ENCODE assay signal across 11 cellular contexts in the genomic region with DNA sequence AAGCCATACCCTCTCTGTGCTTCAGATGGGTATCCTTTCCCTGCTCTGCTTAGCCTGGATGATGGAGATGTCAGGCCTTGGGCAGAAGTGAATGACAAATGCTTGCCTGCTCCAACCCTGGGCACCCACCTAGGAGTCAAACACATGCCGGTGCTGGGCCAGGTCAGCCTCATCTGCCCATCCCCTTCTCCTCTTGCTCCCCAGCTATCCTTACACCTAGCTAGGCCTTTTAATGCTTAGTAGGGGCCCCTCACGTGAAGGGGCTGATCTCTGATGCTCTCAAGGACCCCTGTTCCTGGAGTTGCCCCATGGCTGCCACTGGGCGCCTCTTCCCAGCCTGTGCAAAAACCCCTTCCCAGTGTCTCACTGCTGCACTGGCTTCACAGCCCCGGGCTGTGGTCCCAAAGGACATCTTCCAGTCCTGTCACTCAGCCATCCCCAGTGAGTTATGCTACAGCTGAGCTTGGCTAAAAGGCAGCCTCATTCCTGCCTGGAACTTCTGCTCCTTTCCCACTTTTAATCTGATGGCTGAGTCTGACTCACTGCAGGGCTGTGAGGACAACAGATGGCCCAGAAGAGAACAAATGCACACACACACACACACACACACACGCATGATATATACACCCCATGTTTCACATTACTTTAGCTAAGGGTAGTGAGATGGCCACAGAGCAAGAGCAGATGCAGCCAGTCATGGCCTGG. TPM values are rescaled to one million over a fixed set of nuclear protein-coding genes. Genes with fewer than 3 reads are reported as not detected.
DNase-seq lines count a peak whose midpoint lies in the region; ATAC-seq and TF ChIP-seq lines count a peak whose summit lies in the region.
"Had no signal": no experiment of that assay in that cellular context is flagged by ENCODE, and none has a peak within 500 bp of the region (broad histone marks: within the 10 kb centered on the region; RNA-seq: fewer than 3 reads in every experiment).

No MANE protein-coding gene starts in this region.

- POLR2A ChIA-PET in activated CD4-positive, alpha-beta memory T cell treated with anti-CD3 and anti-CD28 coated beads, Interleukin-2, amount 10 ng/mL, durations not matched to agents 7 days and 5 days (lab: Charles Lee) = no interaction called here
- POLR2A ChIA-PET in activated CD4-positive, alpha-beta memory T cell treated with anti-CD3 and anti-CD28 coated beads for 36 hours (lab: Charles Lee) = interaction anchor here (0.6 kb wide), 1 partner anchor 463 kb away, joined by 3 read pairs; no protein-coding TSS in a partner anchor
- POLR2A ChIA-PET in Panc1 (lab: Charles Lee) = no interaction called here

- peak; percentile 11 for DNase-seq in activated CD4-positive, alpha-beta memory T cell treated with anti-CD3 and anti-CD28 coated beads, Interleukin-2, amount 10 ng/mL, durations not matched to agents 7 days and 5 days
- DNase-seq in activated CD4-positive, alpha-beta memory T cell treated with anti-CD3 and anti-CD28 coated beads for 36 hours = no peak
- DNase-seq in Panc1 (ENCODE audit: low read depth, low spot score) (no peak), fibroblast of lung (ENCODE audit: low read depth in 2 of 2) (peak; percentile 71), skeletal muscle cell (ENCODE audit: low read depth) (peak; percentile 69), cerebellum (ENCODE audit: low spot score) (no peak), NCI-H2029 treated with DMSO at 0.1 percent for 48 hours (lab: John Stamatoyannopoulos, UW) (no peak)
- DNase-seq: upper lobe of right lung had no signal

- H3K4me3 Mint-ChIP-seq in activated CD4-positive, alpha-beta memory T cell treated with anti-CD3 and anti-CD28 coated beads, Interleukin-2, amount 10 ng/mL, durations not matched to agents 7 days and 5 days = no peak overlapping the region
- no peak overlapping the region for H3K4me3 Mint-ChIP-seq in activated CD4-positive, alpha-beta memory T cell treated with anti-CD3 and anti-CD28 coated beads for 36 hours

- H4K20me1 ChIP-seq in fibroblast of lung (ENCODE audit: control insufficient read depth, extremely low read depth, insufficient read depth, low read length) = no peaks in the 10 kb centered on the region

- no peak overlapping the region for H3K4me2 ChIP-seq in fibroblast of lung (ENCODE audit: extremely low read depth, insufficient read depth, low read length)

- H3K4me1 ChIP-seq in Panc1 (ENCODE audit: control insufficient read depth, insufficient read depth, low read length) = peaks cover 21% of the 10 kb centered on the region
- peaks cover 10% of the 10 kb centered on the region for H3K4me1 ChIP-seq in fibroblast of lung (ENCODE audit: control insufficient read depth, extremely low read depth, insufficient read depth, low read length)

- in situ Hi-C loops in Panc1 (cut with HindIII; ENCODE audit: low pct_unique_long_range_greater_than_20kb, low sequenced_read_pairs) = no loop called here

- H3K9me3 ChIP-seq in Panc1 (ENCODE audit: control insufficient read depth, insufficient read depth, low read depth, low read length) (peaks cover 3% of the 10 kb centered on the region), fibroblast of lung (ENCODE audit: control insufficient read depth, insufficient read depth, low read depth, low read length) (no peaks in the 10 kb centered on the region)
- H3K9me3 ChIP-seq: adrenal gland, upper lobe of right lung had no signal

- H3K27ac ChIP-seq in Panc1 (ENCODE audit: low read length) = peak overlapping the region; percentile 3; the same call in 1 of the 2 replicates
- peak overlapping the region; percentile 2 for H3K27ac ChIP-seq in fibroblast of lung (ENCODE audit: insufficient read depth, low read length)
- H3K27ac ChIP-seq: adrenal gland, skin epidermis, upper lobe of right lung had no signal

- H3K9ac ChIP-seq in fibroblast of lung (ENCODE audit: insufficient read depth, low read length) = no peak overlapping the region

- no peak for TF ChIP-seq CTCF in Panc1 (IDR thresholded peaks at IDR 0.05)
- no peak for TF ChIP-seq CTCF in fibroblast of lung (conservative IDR thresholded peaks at IDR 0.05 in 1 of 2, IDR thresholded peaks at IDR 0.05 in 1 of 2; ENCODE audit: low read depth in 1 of 2, low read length in 2 of 2)

- H2AFZ ChIP-seq in fibroblast of lung (ENCODE audit: low read length) = no peak overlapping the region

- H3K36me3 ChIP-seq in Panc1 (ENCODE audit: control insufficient read depth, insufficient read depth, low read length) (no peaks in the 10 kb centered on the region), fibroblast of lung (ENCODE audit: control insufficient read depth, insufficient read depth, low read length) (no peaks in the 10 kb centered on the region)
- H3K36me3 ChIP-seq: adrenal gland, upper lobe of right lung had no signal

- H3K9me3 Mint-ChIP-seq in activated CD4-positive, alpha-beta memory T cell treated with anti-CD3 and anti-CD28 coated beads, Interleukin-2, amount 10 ng/mL, durations not matched to agents 7 days and 5 days = no peaks in the 10 kb centered on the region
- no peaks in the 10 kb centered on the region for H3K9me3 Mint-ChIP-seq in activated CD4-positive, alpha-beta memory T cell treated with anti-CD3 and anti-CD28 coated beads for 36 hours

- peaks cover 10% of the 10 kb centered on the region for H3K36me3 Mint-ChIP-seq in activated CD4-positive, alpha-beta memory T cell treated with anti-CD3 and anti-CD28 coated beads, Interleukin-2, amount 10 ng/mL, durations not matched to agents 7 days and 5 days (ENCODE audit: low read depth)
- no peaks in the 10 kb centered on the region for H3K36me3 Mint-ChIP-seq in activated CD4-positive, alpha-beta memory T cell treated with anti-CD3 and anti-CD28 coated beads for 36 hours

- BruUV-seq in Panc1 (replicated peaks; lab: Mats Ljungman, UMichigan) = no TSS peak

- intact Hi-C loops in activated CD4-positive, alpha-beta memory T cell treated with anti-CD3 and anti-CD28 coated beads for 36 hours (cut with micrococcal nuclease) = no loop called here
- intact Hi-C loops in Panc1 (cut with micrococcal nuclease; ENCODE audit: unreplicated experiment) = no loop called here

- no peaks in the 10 kb centered on the region for H3K79me2 ChIP-seq in fibroblast of lung (ENCODE audit: control insufficient read depth, insufficient read depth, low read length)

- no peak overlapping the region for H3K4me3 ChIP-seq in Panc1 (ENCODE audit: low read depth in 2 of 2, low read length in 2 of 2)
- H3K4me3 ChIP-seq in fibroblast of lung (replicated peaks in 1 of 4; ENCODE audit: control extremely low read depth in 1 of 4, insufficient read depth in 1 of 4, low read depth in 3 of 4, low read length in 4 of 4) = no peak overlapping the region
- no peak overlapping the region for H3K4me3 ChIP-seq in skeletal muscle cell (ENCODE audit: low read depth, low read length)
- H3K4me3 ChIP-seq: adrenal gland, skin epidermis, upper lobe of right lung had no signal

- peaks cover 18% of the 10 kb centered on the region for H3K4me1 Mint-ChIP-seq in activated CD4-positive, alpha-beta memory T cell treated with anti-CD3 and anti-CD28 coated beads, Interleukin-2, amount 10 ng/mL, durations not matched to agents 7 days and 5 days
- peaks cover 20% of the 10 kb centered on the region for H3K4me1 Mint-ChIP-seq in activated CD4-positive, alpha-beta memory T cell treated with anti-CD3 and anti-CD28 coated beads for 36 hours (ENCODE audit: low read depth)

- H3K27ac Mint-ChIP-seq in activated CD4-positive, alpha-beta memory T cell treated with anti-CD3 and anti-CD28 coated beads, Interleukin-2, amount 10 ng/mL, durations not matched to agents 7 days and 5 days = no peak overlapping the region
- H3K27ac Mint-ChIP-seq in activated CD4-positive, alpha-beta memory T cell treated with anti-CD3 and anti-CD28 coated beads for 36 hours = no peak overlapping the region

- CTCF ChIA-PET in activated CD4-positive, alpha-beta memory T cell treated with anti-CD3 and anti-CD28 coated beads, Interleukin-2, amount 10 ng/mL, durations not matched to agents 7 days and 5 days (lab: Charles Lee) = no interaction called here
- CTCF ChIA-PET in activated CD4-positive, alpha-beta memory T cell treated with anti-CD3 and anti-CD28 coated beads for 36 hours (lab: Charles Lee) = interaction anchor here (1.0 kb wide), 1 partner anchor 95 kb away, joined by 3 read pairs; no protein-coding TSS in a partner anchor
- CTCF ChIA-PET in Panc1 (lab: Charles Lee) = interaction anchor here (0.5 kb wide), 1 partner anchor 572 kb away, joined by 6 read pairs; no protein-coding TSS in a partner anchor

- H3K27me3 ChIP-seq in Panc1 (ENCODE audit: control insufficient read depth, insufficient read depth, low read length) (no peaks in the 10 kb centered on the region), fibroblast of lung (ENCODE audit: control insufficient read depth, insufficient read depth, low read length) (no peaks in the 10 kb centered on the region)
- H3K27me3 ChIP-seq: adrenal gland, upper lobe of right lung had no signal

- ATAC-seq in Panc1 = peak; percentile 49
- ATAC-seq in GM18519 (IDR thresholded peaks at IDR 0.05; ENCODE audit: low FRiP score, unreplicated experiment) = no peak
- ATAC-seq: upper lobe of right lung had no signal

- no peaks in the 10 kb centered on the region for H3K27me3 Mint-ChIP-seq in activated CD4-positive, alpha-beta memory T cell treated with anti-CD3 and anti-CD28 coated beads, Interleukin-2, amount 10 ng/mL, durations not matched to agents 7 days and 5 days
- no peaks in the 10 kb centered on the region for H3K27me3 Mint-ChIP-seq in activated CD4-positive, alpha-beta memory T cell treated with anti-CD3 and anti-CD28 coated beads for 36 hours

RNA-seq across cellular contexts. Expression of a gene that starts 12.8 kb away (rescaled TPM):
- 1 to 10 TPM; 3.1 to 3.2 TPM for total RNA-seq in activated CD4-positive, alpha-beta memory T cell treated with anti-CD3 and anti-CD28 coated beads, Interleukin-2, amount 10 ng/mL, durations not matched to agents 7 days and 5 days
- 1 to 10 TPM; 4.4 to 5.9 TPM for total RNA-seq in activated CD4-positive, alpha-beta memory T cell treated with anti-CD3 and anti-CD28 coated beads for 36 hours
- 1.8 TPM for total RNA-seq in Panc1 (2021; ENCODE audit: unreplicated experiment)
- polyA plus RNA-seq in Panc1 (2012; ENCODE audit: insufficient read length) = 5.5 TPM
- 1.8 and 2.1 TPM in 2 replicates for total RNA-seq in fibroblast of lung
- polyA plus RNA-seq in fibroblast of lung = 0.78 and 1.2 TPM in 2 replicates
- polyA plus RNA-seq in fibroblast of lung (2012) = 0.87 and 1.6 TPM in 2 replicates
- 0.63 TPM in 1 of 2 replicates, not detected in the other for polyA minus RNA-seq in fibroblast of lung (ENCODE audit: low replicate concordance)
- total RNA-seq in cerebellum = 2.2 TPM

RNA-seq across cellular contexts. Expression of a gene that starts 51.1 kb away (rescaled TPM):
- total RNA-seq in activated CD4-positive, alpha-beta memory T cell treated with anti-CD3 and anti-CD28 coated beads, Interleukin-2, amount 10 ng/mL, durations not matched to agents 7 days and 5 days = 100 to 1,000 TPM; 205 to 207 TPM
- total RNA-seq in activated CD4-positive, alpha-beta memory T cell treated with anti-CD3 and anti-CD28 coated beads for 36 hours = 100 to 1,000 TPM; 247 to 252 TPM
- total RNA-seq in Panc1 (2021; ENCODE audit: unreplicated experiment) (695 TPM), fibroblast of lung (71.4 and 120 TPM in 2 replicates), cerebellum (73.8 TPM)
- polyA plus RNA-seq in Panc1 (2012; ENCODE audit: insufficient read length) = 830 TPM
- polyA plus RNA-seq in fibroblast of lung = 440 and 556 TPM in 2 replicates
- 406 and 499 TPM in 2 replicates for polyA plus RNA-seq in fibroblast of lung (2012)
- polyA minus RNA-seq in fibroblast of lung (ENCODE audit: low replicate concordance) = 1,060 and 1,140 TPM in 2 replicates

Comparison
In these comparisons a context has a peak if more than half of its experiments do, and no peak if none do; other contexts are left out.
1. DNase-seq: peak in activated CD4-positive, alpha-beta memory T cell treated with anti-CD3 and anti-CD28 coated beads, Interleukin-2, amount 10 ng/mL, durations not matched to agents 7 days and 5 days (single experiment), fibroblast of lung (2 of 2) and skeletal muscle cell (single experiment); none in activated CD4-positive, alpha-beta memory T cell treated with anti-CD3 and anti-CD28 coated beads for 36 hours (single experiment), Panc1 (single experiment), cerebellum (single experiment) and NCI-H2029 treated with DMSO at 0.1 percent for 48 hours (single experiment).